25 cellular contexts compared by ENCODE assay signal in genomic region chr9:15420796-15421195, GRCh38.
"Had no signal": no experiment of that assay in that cellular context is flagged by ENCODE, and none has a peak within 500 bp of the region (broad histone marks: within the 10 kb centered on the region; RNA-seq: fewer than 3 reads in every experiment).

No MANE protein-coding gene starts in this region.

- H3K27me3 ChIP-seq: ascending aorta, esophagus muscularis mucosa, gastrocnemius medialis, hepatocyte, neural progenitor cell, right atrium auricular region, testis, transverse colon had no signal

- H3K4me3 Mint-ChIP-seq: activated B cell treated with CpG ODN at 0.5 μM for 24 hours; activated CD8-positive, alpha-beta T cell treated with anti-CD3 and anti-CD28 coated beads for 36 hours; activated naive CD4-positive, alpha-beta T cell treated with anti-CD3 and anti-CD28 coated beads, Interleukin-2, amount 10 ng/mL, durations not matched to agents 7 days and 5 days; activated naive CD8-positive, alpha-beta T cell treated with anti-CD3 and anti-CD28 coated beads, Interleukin-2, amount 10 ng/mL, durations not matched to agents 7 days and 5 days; activated T-cell treated with anti-CD3 and anti-CD28 coated beads, Interleukin-2, amount 50 U/mL, for 72 hours; endodermal cell; neural progenitor cell; T-helper 2 cell treated with Interferon-gamma antibody and Interleukin-4, amounts not matched to agents 5 μg/mL and 100 μg/mL, for 36 hours had no signal

- H3K9me3 Mint-ChIP-seq: activated B cell treated with CpG ODN at 0.5 μM for 24 hours; activated CD8-positive, alpha-beta T cell treated with anti-CD3 and anti-CD28 coated beads for 36 hours; activated naive CD4-positive, alpha-beta T cell treated with anti-CD3 and anti-CD28 coated beads, Interleukin-2, amount 10 ng/mL, durations not matched to agents 7 days and 5 days; activated naive CD8-positive, alpha-beta T cell treated with anti-CD3 and anti-CD28 coated beads, Interleukin-2, amount 10 ng/mL, durations not matched to agents 7 days and 5 days; activated T-cell treated with anti-CD3 and anti-CD28 coated beads, Interleukin-2, amount 50 U/mL, for 72 hours; endodermal cell; neural progenitor cell; T-helper 2 cell treated with Interferon-gamma antibody and Interleukin-4, amounts not matched to agents 5 μg/mL and 100 μg/mL, for 36 hours had no signal

- H3K27me3 Mint-ChIP-seq: activated B cell treated with CpG ODN at 0.5 μM for 24 hours; activated CD8-positive, alpha-beta T cell treated with anti-CD3 and anti-CD28 coated beads for 36 hours had no signal

- ATAC-seq: activated CD8-positive, alpha-beta T cell treated with anti-CD3 and anti-CD28 coated beads for 36 hours; activated T-cell treated with anti-CD3 and anti-CD28 coated beads, Interleukin-2, amount 50 U/mL, for 72 hours; gastrocnemius medialis had no signal

- H3K27ac ChIP-seq: gastrocnemius medialis, hepatocyte, left ventricle myocardium inferior, neural progenitor cell, right atrium auricular region had no signal

- H3K27ac Mint-ChIP-seq: activated B cell treated with CpG ODN at 0.5 μM for 24 hours; activated CD8-positive, alpha-beta T cell treated with anti-CD3 and anti-CD28 coated beads for 36 hours; activated naive CD4-positive, alpha-beta T cell treated with anti-CD3 and anti-CD28 coated beads, Interleukin-2, amount 10 ng/mL, durations not matched to agents 7 days and 5 days; activated naive CD8-positive, alpha-beta T cell treated with anti-CD3 and anti-CD28 coated beads, Interleukin-2, amount 10 ng/mL, durations not matched to agents 7 days and 5 days; activated T-cell treated with anti-CD3 and anti-CD28 coated beads, Interleukin-2, amount 50 U/mL, for 72 hours; neural progenitor cell; T-helper 2 cell treated with Interferon-gamma antibody and Interleukin-4, amounts not matched to agents 5 μg/mL and 100 μg/mL, for 36 hours had no signal

- H3K9me3 ChIP-seq: ascending aorta, esophagus muscularis mucosa, gastrocnemius medialis, left ventricle myocardium inferior, mucosa of descending colon, right atrium auricular region, testis, transverse colon had no signal

- DNase-seq: activated B cell treated with CpG ODN at 0.5 μM for 24 hours; activated CD4-positive, alpha-beta T cell treated with anti-CD3 and anti-CD28 coated beads, Interleukin-2, amount 50 U/mL, for 1 hour; activated CD8-positive, alpha-beta T cell treated with anti-CD3 and anti-CD28 coated beads for 36 hours; activated naive CD4-positive, alpha-beta T cell treated with anti-CD3 and anti-CD28 coated beads, Interleukin-2, amount 10 ng/mL, durations not matched to agents 7 days and 5 days; activated naive CD8-positive, alpha-beta T cell treated with anti-CD3 and anti-CD28 coated beads, Interleukin-2, amount 10 ng/mL, durations not matched to agents 7 days and 5 days; activated T-cell treated with anti-CD3 and anti-CD28 coated beads, Interleukin-2, amount 50 U/mL, for 72 hours; caudate nucleus; endodermal cell; gastrocnemius medialis; islet precursor cell; left ventricle myocardium inferior; occipital lobe; stimulated activated CD4-positive, alpha-beta T cell treated with anti-CD3 and anti-CD28 coated beads, Interleukin-15, amount 100 ng/mL, for 24 hours; stimulated activated CD4-positive, alpha-beta T cell treated with anti-CD3 and anti-CD28 coated beads, Interleukin-2, amount 100 ng/mL, for 24 hours; stimulated activated naive CD4-positive, alpha-beta T cell; T-helper 1 cell; testis had no signal
